In the genomic region with DNA sequence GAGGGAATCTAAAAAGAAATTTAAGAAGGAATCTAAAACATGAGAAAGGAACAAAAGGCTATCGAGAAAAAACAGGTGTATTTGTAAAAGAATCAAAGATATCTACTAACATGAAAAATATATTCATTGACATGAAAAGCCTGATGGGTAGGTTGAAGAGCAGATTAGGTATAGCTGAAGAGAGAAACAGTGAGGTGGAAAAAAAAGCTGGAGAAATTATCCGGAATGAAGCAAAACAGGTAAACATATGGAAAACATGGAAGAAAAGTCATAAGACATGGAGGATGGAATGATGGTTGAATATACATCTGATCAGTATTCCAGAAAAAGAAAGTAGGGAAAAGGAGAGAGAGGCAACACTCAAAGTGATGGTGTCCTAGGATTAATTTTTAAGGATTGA, we compare ENCODE assay signal across 2 cellular contexts.
TF ChIP-seq lines count a peak whose summit lies in the region.

No MANE protein-coding gene starts in this region.

TF ChIP-seq in HEK293, 187 proteins besides CTCF, POLR2A, EP300 and RAD21:
- TF ChIP-seq ZNF518A (tag by site-specific recombination; conservative IDR thresholded peaks at IDR 0.05; ENCODE audit: low read depth) = peak; percentile 20; the same call in 1 of the 2 replicates
- no peak for TF ChIP-seq ZNF596 (tag by site-specific recombination; IDR thresholded peaks at IDR 0.05)
- TF ChIP-seq ZNF624 (tag by site-specific recombination; IDR thresholded peaks at IDR 0.05) = no peak
- TF ChIP-seq ZNF510 (tag by site-specific recombination; IDR thresholded peaks at IDR 0.05; ENCODE audit: insufficient replicate concordance) = peak; percentile 22
- TF ChIP-seq GLI4 (tag by site-specific recombination; IDR thresholded peaks at IDR 0.05) = no peak
- TF ChIP-seq, protein P1, sequence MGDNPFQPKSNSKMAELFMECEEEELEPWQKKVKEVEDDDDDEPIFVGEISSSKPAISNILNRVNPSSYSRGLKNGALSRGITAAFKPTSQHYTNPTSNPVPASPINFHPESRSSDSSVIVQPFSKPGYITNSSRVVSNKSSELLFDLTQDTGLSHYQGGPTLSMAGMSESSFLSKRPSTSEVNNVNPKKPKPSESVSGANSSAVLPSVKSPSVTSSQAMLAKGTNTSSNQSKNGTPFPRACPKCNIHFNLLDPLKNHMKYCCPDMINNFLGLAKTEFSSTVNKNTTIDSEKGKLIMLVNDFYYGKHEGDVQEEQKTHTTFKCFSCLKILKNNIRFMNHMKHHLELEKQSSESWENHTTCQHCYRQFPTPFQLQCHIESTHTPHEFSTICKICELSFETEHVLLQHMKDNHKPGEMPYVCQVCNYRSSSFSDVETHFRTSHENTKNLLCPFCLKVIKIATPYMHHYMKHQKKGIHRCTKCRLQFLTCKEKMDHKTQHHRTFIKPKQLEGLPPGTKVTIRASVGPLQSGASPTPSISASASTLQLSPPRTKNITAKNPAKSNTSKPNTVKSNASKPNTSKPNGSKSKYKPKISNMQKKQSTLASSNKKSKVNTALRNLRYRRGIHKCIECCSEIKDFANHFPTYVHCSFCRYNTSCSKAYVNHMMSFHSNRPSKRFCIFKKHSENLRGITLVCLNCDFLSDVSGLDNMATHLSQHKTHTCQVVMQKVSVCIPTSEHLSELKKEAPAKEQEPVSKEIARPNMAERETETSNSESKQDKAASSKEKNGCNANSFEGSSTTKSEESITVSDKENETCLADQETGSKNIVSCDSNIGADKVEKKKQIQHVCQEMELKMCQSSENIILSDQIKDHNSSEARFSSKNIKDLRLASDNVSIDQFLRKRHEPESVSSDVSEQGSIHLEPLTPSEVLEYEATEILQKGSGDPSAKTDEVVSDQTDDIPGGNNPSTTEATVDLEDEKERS (tag by site-specific recombination; IDR thresholded peaks at IDR 0.05) = peak; percentile 70; the same call in 1 of the 2 replicates
- 0 out of 2 replicates have a peak, but pooled peaks have one; percentile 3 for TF ChIP-seq ZNF121 (tag by site-specific recombination; IDR thresholded peaks at IDR 0.05)
- no peak for TF ChIP-seq ZBTB48 (tag by site-specific recombination; IDR thresholded peaks at IDR 0.05)
- TF ChIP-seq SETDB1 (IDR thresholded peaks at IDR 0.05; ENCODE audit: insufficient read length, low read length) = peak; percentile 25
- TF ChIP-seq ZNF692 (tag by site-specific recombination; IDR thresholded peaks at IDR 0.05) = no peak
- TF ChIP-seq ZNF140 (tag by site-specific recombination; IDR thresholded peaks at IDR 0.05) = no peak
- 0 out of 2 replicates have a peak, but pooled peaks have one; percentile 47 for TF ChIP-seq ZNF610 (tag by site-specific recombination; IDR thresholded peaks at IDR 0.05; ENCODE audit: borderline replicate concordance)
- TF ChIP-seq SCRT1 (tag by site-specific recombination; IDR thresholded peaks at IDR 0.05; ENCODE audit: borderline replicate concordance) = no peak
- no peak for TF ChIP-seq FEZF1 (tag by site-specific recombination; IDR thresholded peaks at IDR 0.05)
- no peak for TF ChIP-seq ZNF2 (tag by site-specific recombination; IDR thresholded peaks at IDR 0.05)

TF ChIP-seq in K562, 482 proteins besides CTCF, POLR2A, EP300 and RAD21:
- TF ChIP-seq GATA2 (CRISPR knock-in tag; IDR thresholded peaks at IDR 0.05) = no peak
- TF ChIP-seq GTF2F1 (IDR thresholded peaks at IDR 0.05; ENCODE audit: low read depth, low read length) = no peak
- TF ChIP-seq CBX3 (IDR thresholded peaks at IDR 0.05; ENCODE audit: borderline replicate concordance in 1 of 2, low read length in 2 of 2) = 0 out of 3 replicates have a peak, but pooled peaks of 1 of the 2 experiments have one; percentile 25
- no peak for TF ChIP-seq ZNF12 (CRISPR knock-in tag; IDR thresholded peaks at IDR 0.05)
- TF ChIP-seq TCFL5 (CRISPR knock-in tag; conservative IDR thresholded peaks at IDR 0.05) = no peak
- TF ChIP-seq ELF1 (tag; IDR thresholded peaks at IDR 0.05) = no peak
- TF ChIP-seq NCOA4 (IDR thresholded peaks at IDR 0.05; ENCODE audit: partially characterized antibody) = no peak
- TF ChIP-seq, protein P2, sequence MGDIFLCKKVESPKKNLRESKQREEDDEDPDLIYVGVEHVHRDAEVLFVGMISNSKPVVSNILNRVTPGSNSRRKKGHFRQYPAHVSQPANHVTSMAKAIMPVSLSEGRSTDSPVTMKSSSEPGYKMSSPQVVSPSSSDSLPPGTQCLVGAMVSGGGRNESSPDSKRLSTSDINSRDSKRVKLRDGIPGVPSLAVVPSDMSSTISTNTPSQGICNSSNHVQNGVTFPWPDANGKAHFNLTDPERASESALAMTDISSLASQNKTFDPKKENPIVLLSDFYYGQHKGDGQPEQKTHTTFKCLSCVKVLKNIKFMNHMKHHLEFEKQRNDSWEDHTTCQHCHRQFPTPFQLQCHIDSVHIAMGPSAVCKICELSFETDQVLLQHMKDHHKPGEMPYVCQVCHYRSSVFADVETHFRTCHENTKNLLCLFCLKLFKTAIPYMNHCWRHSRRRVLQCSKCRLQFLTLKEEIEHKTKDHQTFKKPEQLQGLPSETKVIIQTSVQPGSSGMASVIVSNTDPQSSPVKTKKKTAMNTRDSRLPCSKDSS (IDR thresholded peaks at IDR 0.05; ENCODE audit: low read depth, partially characterized antibody) = peak; percentile 15
- TF ChIP-seq RBM25 (IDR thresholded peaks at IDR 0.05; ENCODE audit: low read depth, low read length, severe bottlenecking) = peak; percentile 44
